Comparison of ENCODE assay signal across 28 cellular contexts in genomic region chr7:106085015-106085414, GRCh38.
"Had no signal": no experiment of that assay in that cellular context is flagged by ENCODE, and none has a peak within 500 bp of the region (broad histone marks: within the 10 kb centered on the region; RNA-seq: fewer than 3 reads in every experiment).

No MANE protein-coding gene starts in this region.

- H3K27ac ChIP-seq: brain microvascular endothelial cell, coronary artery, dorsolateral prefrontal cortex had no signal

- H3K4me3 ChIP-seq: coronary artery, dorsolateral prefrontal cortex had no signal

- H3K27me3 Mint-ChIP-seq: activated CD4-positive, alpha-beta memory T cell treated with anti-CD3 and anti-CD28 coated beads, Interleukin-2, amount 10 ng/mL, durations not matched to agents 7 days and 5 days; activated CD4-positive, alpha-beta T cell treated with anti-CD3 and anti-CD28 coated beads, Interleukin-2, amount 10 ng/mL, durations not matched to agents 7 days and 5 days; activated naive CD8-positive, alpha-beta T cell; activated T-helper 17 cell treated with anti-CD3 and anti-CD28 coated beads, Interleukin-2, amount 50 U/mL, for 72 hours; central memory CD8-positive, alpha-beta T cell had no signal

- H3K4me1 Mint-ChIP-seq: activated T-helper 17 cell treated with anti-CD3 and anti-CD28 coated beads, Interleukin-2, amount 50 U/mL, for 72 hours had no signal

- ATAC-seq: activated T-cell treated with anti-CD3 and anti-CD28 coated beads, Interleukin-2, amount 50 U/mL, for 4 hours; activated T-helper 17 cell treated with anti-CD3 and anti-CD28 coated beads, Interleukin-2, amount 50 U/mL, for 72 hours; esophagus mucosa had no signal

- H3K27me3 ChIP-seq: brain microvascular endothelial cell, dorsolateral prefrontal cortex had no signal

- H3K4me3 Mint-ChIP-seq: activated CD4-positive, alpha-beta memory T cell treated with anti-CD3 and anti-CD28 coated beads, Interleukin-2, amount 10 ng/mL, durations not matched to agents 7 days and 5 days; activated CD4-positive, alpha-beta T cell treated with anti-CD3 and anti-CD28 coated beads, Interleukin-2, amount 10 ng/mL, durations not matched to agents 7 days and 5 days; activated naive CD8-positive, alpha-beta T cell; activated T-cell treated with anti-CD3 and anti-CD28 coated beads, Interleukin-2, amount 50 U/mL, for 4 hours; activated T-helper 17 cell treated with anti-CD3 and anti-CD28 coated beads, Interleukin-2, amount 50 U/mL, for 72 hours; central memory CD8-positive, alpha-beta T cell; dendritic cell treated with granulocyte-macrophage colony-stimulating factor and Interleukin-4, amounts not matched to agents 40 ng/mL and 50 ng/mL, for 4 days; endodermal cell had no signal

- FAIRE-seq: astrocyte, bronchial epithelial cell, frontal cortex had no signal

- DNase-seq: activated CD4-positive, alpha-beta memory T cell treated with anti-CD3 and anti-CD28 coated beads, Interleukin-2, amount 10 ng/mL, durations not matched to agents 7 days and 5 days; activated CD4-positive, alpha-beta T cell treated with anti-CD3 and anti-CD28 coated beads for 1 hour; activated CD4-positive, alpha-beta T cell treated with anti-CD3 and anti-CD28 coated beads for 4 hours; activated CD4-positive, alpha-beta T cell treated with anti-CD3 and anti-CD28 coated beads, Interleukin-2, amount 10 ng/mL, durations not matched to agents 7 days and 5 days; activated CD4-positive, alpha-beta T cell treated with anti-CD3 and anti-CD28 coated beads, Interleukin-2, amount 50 U/mL, for 4 hours; activated effector memory CD4-positive, alpha-beta T cell treated with Interleukin-2 at 50 U/mL for 16 hours; activated gamma-delta T cell treated with Interleukin-2 at 50 U/mL for 16 hours; activated naive CD4-positive, alpha-beta T cell treated with anti-CD3 and anti-CD28 coated beads, Interleukin-2, amount 50 U/mL, for 16 hours; activated naive CD4-positive, alpha-beta T cell treated with Interleukin-2 at 50 U/mL for 16 hours; activated T-cell treated with anti-CD3 and anti-CD28 coated beads, Interleukin-2, amount 50 U/mL, for 4 hours; amniotic stem cell; anterior cingulate cortex; brain microvascular endothelial cell; dorsolateral prefrontal cortex; effector memory CD4-positive, alpha-beta T cell; endodermal cell; foreskin fibroblast; head of caudate nucleus; T-helper 2 cell had no signal

- H3K27ac Mint-ChIP-seq: activated CD4-positive, alpha-beta memory T cell treated with anti-CD3 and anti-CD28 coated beads, Interleukin-2, amount 10 ng/mL, durations not matched to agents 7 days and 5 days; activated CD4-positive, alpha-beta T cell treated with anti-CD3 and anti-CD28 coated beads, Interleukin-2, amount 10 ng/mL, durations not matched to agents 7 days and 5 days; dendritic cell treated with granulocyte-macrophage colony-stimulating factor and Interleukin-4, amounts not matched to agents 40 ng/mL and 50 ng/mL, for 4 days; endodermal cell had no signal

- H3K9me3 Mint-ChIP-seq: activated CD4-positive, alpha-beta memory T cell treated with anti-CD3 and anti-CD28 coated beads, Interleukin-2, amount 10 ng/mL, durations not matched to agents 7 days and 5 days; activated T-cell treated with anti-CD3 and anti-CD28 coated beads, Interleukin-2, amount 50 U/mL, for 4 hours; activated T-helper 17 cell treated with anti-CD3 and anti-CD28 coated beads, Interleukin-2, amount 50 U/mL, for 72 hours; central memory CD8-positive, alpha-beta T cell; dendritic cell treated with granulocyte-macrophage colony-stimulating factor and Interleukin-4, amounts not matched to agents 40 ng/mL and 50 ng/mL, for 4 days; endodermal cell had no signal
